Comparison of ENCODE assay signal across 8 cellular contexts in genomic region chr6:158518196-158519127, GRCh38. TPM values are rescaled to one million over a fixed set of nuclear protein-coding genes. Genes with fewer than 3 reads are reported as not detected.
DNase-seq lines count a peak whose midpoint lies in the region; ATAC-seq and TF ChIP-seq lines count a peak whose summit lies in the region.

No MANE protein-coding gene starts in this region.

- peaks cover 8% of the 10 kb centered on the region for H3K4me1 ChIP-seq in muscle layer of colon (ENCODE audit: insufficient read depth, low read length)

- in situ Hi-C loops in Caki2 (cut with HindIII; ENCODE audit: low pct_unique_long_range_greater_than_20kb, low sequenced_read_pairs), result no loop called here

- TF ChIP-seq CTCF in epithelial cell of esophagus (IDR thresholded peaks at IDR 0.05; ENCODE audit: insufficient read depth, low read depth, low read length, missing control alignments), result peak; percentile 68

- DNase-seq in Caki2 (ENCODE audit: low read depth) (peak; percentile 51), NCI-H748 treated with DMSO at 0.1 percent for 48 hours (lab: John Stamatoyannopoulos, UW) (peak; percentile 76), epithelial cell of esophagus (ENCODE audit: low read depth) (peak; percentile 84), stromal cell of bone marrow (ENCODE audit: low read depth) (peak; percentile 65)
- DNase-seq in activated CD8-positive, alpha-beta memory T cell treated with anti-CD3 and anti-CD28 coated beads for 24 hours, result peak; percentile 74

- no peaks in the 10 kb centered on the region for H3K36me3 ChIP-seq in muscle layer of colon (ENCODE audit: insufficient read depth, low read length)

- no peak overlapping the region for H3K27ac ChIP-seq in muscle layer of colon (ENCODE audit: low read depth, low read length)

- peaks cover 15 to 36% of the 10 kb centered on the region in 2 donors for H3K27me3 ChIP-seq in muscle layer of colon (ENCODE audit: control insufficient read depth in 1 of 2, insufficient read depth in 2 of 2, low read length in 2 of 2)

- H3K4me3 ChIP-seq in epithelial cell of esophagus (ENCODE audit: low read length) (peak overlapping the region; percentile 43), muscle layer of colon (ENCODE audit: low read depth in 1 of 2, low read length in 2 of 2) (peak overlapping the region; percentile 2 to 15)

- no peaks in the 10 kb centered on the region for H3K9me3 ChIP-seq in muscle layer of colon (ENCODE audit: low read length)

- ATAC-seq in GM19438 (IDR thresholded peaks at IDR 0.05; ENCODE audit: low read depth, unreplicated experiment) (peak; percentile 73), HG03520 (IDR thresholded peaks at IDR 0.05; ENCODE audit: unreplicated experiment) (peak; percentile 67)

- no peak overlapping the region for H3K9ac ChIP-seq in muscle layer of colon (ENCODE audit: low read length)

RNA-seq across cellular contexts. Expression of gene TMEM181, which starts 41.4 kb away (rescaled TPM):
- 7.6 and 12.5 TPM in 2 replicates for total RNA-seq in Caki2 (2014; rRNA removed; shearing (Covaris generic); ENCODE audit: low replicate concordance)
